22 cellular contexts compared by ENCODE assay signal in genomic region chr10:111004016-111004415, GRCh38.
"Had no signal": no experiment of that assay in that cellular context is flagged by ENCODE, and none has a peak within 500 bp of the region (broad histone marks: within the 10 kb centered on the region; RNA-seq: fewer than 3 reads in every experiment).

No MANE protein-coding gene starts in this region.

- H3K27ac Mint-ChIP-seq: activated CD8-positive, alpha-beta T cell treated with anti-CD3 and anti-CD28 coated beads, Interleukin-2, amount 10 ng/mL, durations not matched to agents 7 days and 5 days; activated T-helper 1 cell treated with anti-CD3 and anti-CD28 coated beads, Interleukin-12 subunit alpha, Interleukin-12 subunit beta, Interleukin-2, Interleukin-4 antibody, amounts not matched to agents 30 ng/mL and 10 ng/mL and 1 ng/mL, durations not matched to agents 14 hours and 24 hours and 36 hours; mesothelial cell of epicardium; naive thymus-derived CD4-positive, alpha-beta T cell; T-cell had no signal

- H3K9me3 ChIP-seq: gastroesophageal sphincter, ovary, thoracic aorta had no signal

- H3K27me3 ChIP-seq: gastroesophageal sphincter, hepatocyte, ovary had no signal

- H3K27ac ChIP-seq: gastroesophageal sphincter, hepatocyte, ovary, skin epidermis, thoracic aorta had no signal

- H3K4me1 Mint-ChIP-seq: T-cell had no signal

- H3K4me1 ChIP-seq: gastroesophageal sphincter had no signal

- DNase-seq: activated CD4-positive, CD25-positive, alpha-beta regulatory T cell; activated CD8-positive, alpha-beta T cell treated with anti-CD3 and anti-CD28 coated beads, Interleukin-2, amount 10 ng/mL, durations not matched to agents 7 days and 5 days; activated gamma-delta T cell; activated naive CD4-positive, alpha-beta T cell treated with anti-CD3 and anti-CD28 coated beads, Interleukin-2, amount 50 U/mL, for 16 hours; activated T-cell treated with anti-CD3 and anti-CD28 coated beads for 4 hours; anterior cingulate cortex; effector CD8-positive, alpha-beta T cell; islet precursor cell; left cardiac atrium; naive thymus-derived CD4-positive, alpha-beta T cell; ovary; stimulated activated CD4-positive, alpha-beta T cell treated with anti-CD3 and anti-CD28 coated beads, Interleukin-12 subunit alpha, Interleukin-12 subunit beta, amount 100 ng/mL, for 4 hours; stimulated activated naive CD4-positive, alpha-beta T cell treated with Interleukin-2 at 50 U/mL for 16 hours; T-cell; trophoblast cell had no signal

- H3K4me3 Mint-ChIP-seq: activated CD8-positive, alpha-beta T cell treated with anti-CD3 and anti-CD28 coated beads, Interleukin-2, amount 10 ng/mL, durations not matched to agents 7 days and 5 days; activated T-helper 1 cell treated with anti-CD3 and anti-CD28 coated beads, Interleukin-12 subunit alpha, Interleukin-12 subunit beta, Interleukin-2, Interleukin-4 antibody, amounts not matched to agents 30 ng/mL and 10 ng/mL and 1 ng/mL, durations not matched to agents 14 hours and 24 hours and 36 hours; mesothelial cell of epicardium; naive thymus-derived CD4-positive, alpha-beta T cell; T-cell had no signal

- H3K4me3 ChIP-seq: gastroesophageal sphincter, hepatocyte, ovary, skin epidermis, thoracic aorta had no signal

- ATAC-seq: activated CD8-positive, alpha-beta T cell treated with anti-CD3 and anti-CD28 coated beads, Interleukin-2, amount 10 ng/mL, durations not matched to agents 7 days and 5 days; gastroesophageal sphincter; left cardiac atrium; naive thymus-derived CD4-positive, alpha-beta T cell; sciatic nerve; T-cell had no signal

- H3K9me3 Mint-ChIP-seq: activated T-helper 1 cell treated with anti-CD3 and anti-CD28 coated beads, Interleukin-12 subunit alpha, Interleukin-12 subunit beta, Interleukin-2, Interleukin-4 antibody, amounts not matched to agents 30 ng/mL and 10 ng/mL and 1 ng/mL, durations not matched to agents 14 hours and 24 hours and 36 hours; mesothelial cell of epicardium; naive thymus-derived CD4-positive, alpha-beta T cell; T-cell had no signal
